ENCODE assay signal across 23 cellular contexts in the genomic region with DNA sequence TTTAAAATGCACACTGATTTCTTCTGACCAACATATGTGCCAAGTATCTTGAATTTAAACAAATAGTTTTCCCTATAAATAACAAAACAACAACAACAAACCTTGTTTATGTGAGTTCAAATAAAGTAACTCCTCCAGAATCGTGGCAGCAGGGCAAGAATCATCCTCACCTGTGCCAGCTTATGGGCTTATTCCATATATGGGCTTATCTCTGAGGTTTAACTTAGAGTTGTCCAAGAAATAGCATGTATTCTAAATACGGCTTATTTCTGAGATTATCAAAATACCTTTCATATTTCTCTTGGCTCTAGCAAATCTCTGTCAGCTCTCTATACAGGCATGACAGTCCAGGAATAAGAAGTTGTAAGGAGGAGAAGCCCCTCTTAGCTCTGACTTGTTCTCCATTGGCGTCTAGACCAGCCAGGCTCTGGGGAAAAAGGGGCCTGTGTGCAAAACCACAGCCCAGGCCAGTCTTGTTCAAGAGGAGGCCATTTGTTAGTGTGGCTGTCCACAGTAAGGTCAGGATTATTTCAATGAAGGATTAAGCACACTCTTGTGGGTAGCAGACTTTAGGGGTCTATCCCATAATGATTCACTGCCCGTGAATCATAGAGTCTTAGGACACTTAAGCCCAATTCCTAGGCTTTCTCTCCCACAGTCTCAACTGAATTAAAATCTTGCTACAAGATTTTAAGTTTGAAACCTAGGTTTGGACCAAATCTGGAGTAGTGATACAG.
DNase-seq lines count a peak whose midpoint lies in the region; ATAC-seq, FAIRE-seq and TF ChIP-seq lines count a peak whose summit lies in the region.
"Had no signal": no experiment of that assay in that cellular context is flagged by ENCODE, and none has a peak within 500 bp of the region (broad histone marks: within the 10 kb centered on the region; RNA-seq: fewer than 3 reads in every experiment).

No MANE protein-coding gene starts in this region.

- H3K79me2 ChIP-seq in GM23338 (replicated peaks; ENCODE audit: insufficient read depth): peaks cover 91% of the 10 kb centered on the region

- 0 out of 2 replicates have a peak, but pooled peaks cover 2% of the 10 kb centered on the region for H3K9me2 ChIP-seq in GM23338 (ENCODE audit: insufficient read depth)

- H3K27me3 ChIP-seq in lower lobe of right lung (ENCODE audit: low read depth): no peaks in the 10 kb centered on the region
- no peaks in the 10 kb centered on the region for H3K27me3 ChIP-seq in GM23338 (ENCODE audit: insufficient read depth)
- H3K27me3 ChIP-seq: BLaER1 treated with 17β-estradiol and CSF1 and Interleukin-3, amounts not matched to agents 10 nM and 100 nM; Peyer's patch; SJSA1 had no signal

- H3K4me1 Mint-ChIP-seq in progenitor cell of endocrine pancreas (ENCODE audit: low read depth): peaks cover 26% of the 10 kb centered on the region
- H3K4me1 Mint-ChIP-seq in GM23338: peaks cover 19% of the 10 kb centered on the region
- H3K4me1 Mint-ChIP-seq: CD4-positive, alpha-beta memory T cell; IgD-negative memory B cell had no signal

- DNase-seq in D721Med (ENCODE audit: insufficient read length, low spot score): no peak
- peak; percentile 9 for DNase-seq in astrocyte of the hippocampus (ENCODE audit: low read depth, low spot score)
- no peak for DNase-seq in lower lobe of right lung
- DNase-seq in progenitor cell of endocrine pancreas (ENCODE audit: low spot score, unreplicated experiment): no peak
- no peak for DNase-seq in GM19240 (ENCODE audit: insufficient read length, low spot score)
- DNase-seq in OCI-M1 (lab: John Stamatoyannopoulos, UW): no peak
- DNase-seq in NCI-H146 (lab: John Stamatoyannopoulos, UW): no peak
- DNase-seq in GM23338 (ENCODE audit: low spot score): no peak
- DNase-seq: 8988T; Caco-2; CD4-positive, alpha-beta memory T cell; MV-4-11; NCI-H1105 treated with DMSO at 0.1 percent for 48 hours; NCI-H1694 treated with DMSO at 0.1 percent for 48 hours; NCI-H2081 treated with DMSO at 0.1 percent for 48 hours; NCI-H510A; NCI-H748 treated with DMSO at 0.1 percent for 48 hours; Peyer's patch had no signal

- no peak overlapping the region for H3K4me2 ChIP-seq in GM23338
- H3K4me2 ChIP-seq: BLaER1 treated with 17β-estradiol and CSF1 and Interleukin-3, amounts not matched to agents 10 nM and 100 nM had no signal

- H4K20me1 ChIP-seq in GM23338 (replicated peaks; ENCODE audit: insufficient read depth): peaks cover 12% of the 10 kb centered on the region
- H4K20me1 ChIP-seq: BLaER1 treated with 17β-estradiol and CSF1 and Interleukin-3, amounts not matched to agents 10 nM and 100 nM had no signal

- H3K36me3 ChIP-seq in lower lobe of right lung (no peaks in the 10 kb centered on the region), GM23338 (ENCODE audit: insufficient read depth) (no peaks in the 10 kb centered on the region; the same call in 1 of the 2 replicates)
- H3K36me3 ChIP-seq: BLaER1 treated with 17β-estradiol and CSF1 and Interleukin-3, amounts not matched to agents 10 nM and 100 nM; HAP-1; Peyer's patch; SJSA1 had no signal

- H3K27ac ChIP-seq in lower lobe of right lung (peak overlapping the region; percentile 8), GM23338 (ENCODE audit: low read depth) (no peak overlapping the region)
- H3K27ac ChIP-seq: BLaER1 treated with 17β-estradiol and CSF1 and Interleukin-3, amounts not matched to agents 10 nM and 100 nM; Peyer's patch; SJSA1 had no signal

- peak overlapping the region; percentile 66 for H3K27ac Mint-ChIP-seq in progenitor cell of endocrine pancreas
- no peak overlapping the region for H3K27ac Mint-ChIP-seq in GM23338
- H3K27ac Mint-ChIP-seq: CD4-positive, alpha-beta memory T cell; IgD-negative memory B cell had no signal

- peak; percentile 38 for FAIRE-seq in D721Med (lab: Jason Lieb, UNC)
- FAIRE-seq: GM12891 had no signal

- no peaks in the 10 kb centered on the region for H3F3A ChIP-seq in GM23338 (replicated peaks; ENCODE audit: low read depth)

- H2AFZ ChIP-seq in GM23338: no peak overlapping the region

- intact Hi-C loops in lower lobe of right lung (cut with DNase I): no loop called here

- ATAC-seq in lower lobe of right lung (peak in 1 of 2 donors; percentile 19), GM23338 (no peak)

- H3K36me3 Mint-ChIP-seq in progenitor cell of endocrine pancreas (ENCODE audit: insufficient read depth) (peaks cover 51% of the 10 kb centered on the region), GM23338 (ENCODE audit: low read depth) (peaks cover 64% of the 10 kb centered on the region)
- H3K36me3 Mint-ChIP-seq: CD4-positive, alpha-beta memory T cell had no signal

- no peak for TF ChIP-seq CTCF in D721Med (IDR thresholded peaks at IDR 0.05; ENCODE audit: insufficient read depth, missing control alignments)
- TF ChIP-seq CTCF in lower lobe of right lung (IDR thresholded peaks at IDR 0.05): no peak
- no peak for TF ChIP-seq CTCF in progenitor cell of endocrine pancreas (IDR thresholded peaks at IDR 0.05; ENCODE audit: unreplicated experiment)
- no peak for TF ChIP-seq CTCF in GM23338 (conservative IDR thresholded peaks at IDR 0.05; ENCODE audit: low read depth in 2 of 2)

- no peaks in the 10 kb centered on the region for H3K9me3 ChIP-seq in lower lobe of right lung
- H3K9me3 ChIP-seq: HAP-1, Peyer's patch, SJSA1 had no signal

- H3K4me3 ChIP-seq in lower lobe of right lung (no peak overlapping the region), GM23338 (no peak overlapping the region)
- H3K4me3 ChIP-seq: BLaER1 treated with 17β-estradiol and CSF1 and Interleukin-3, amounts not matched to agents 10 nM and 100 nM; HAP-1; Peyer's patch; SJSA1 had no signal

- no peak overlapping the region for H3K4me3 Mint-ChIP-seq in progenitor cell of endocrine pancreas (ENCODE audit: low read depth)
- H3K4me3 Mint-ChIP-seq in GM23338: no peak overlapping the region
- H3K4me3 Mint-ChIP-seq: CD4-positive, alpha-beta memory T cell; IgD-negative memory B cell had no signal

- H3K27me3 Mint-ChIP-seq in progenitor cell of endocrine pancreas (no peaks in the 10 kb centered on the region), GM23338 (ENCODE audit: insufficient read depth, low read depth, poor library complexity) (peaks cover 2% of the 10 kb centered on the region)

- H3K9me3 Mint-ChIP-seq in progenitor cell of endocrine pancreas (ENCODE audit: low read depth) (peaks cover 35% of the 10 kb centered on the region), GM23338 (peaks cover 55% of the 10 kb centered on the region)

- H3K4me1 ChIP-seq in lower lobe of right lung (no peaks in the 10 kb centered on the region), GM23338 (ENCODE audit: insufficient read depth) (peaks cover 14% of the 10 kb centered on the region)
- H3K4me1 ChIP-seq: BLaER1 treated with 17β-estradiol and CSF1 and Interleukin-3, amounts not matched to agents 10 nM and 100 nM; Caco-2; HAP-1; Peyer's patch; SJSA1 had no signal

TF ChIP-seq in GM23338, 12 proteins besides CTCF, POLR2A, EP300 and RAD21:
- no peak for TF ChIP-seq STAT1 (IDR thresholded peaks at IDR 0.05; ENCODE audit: unreplicated experiment)
- TF ChIP-seq, protein P1, sequence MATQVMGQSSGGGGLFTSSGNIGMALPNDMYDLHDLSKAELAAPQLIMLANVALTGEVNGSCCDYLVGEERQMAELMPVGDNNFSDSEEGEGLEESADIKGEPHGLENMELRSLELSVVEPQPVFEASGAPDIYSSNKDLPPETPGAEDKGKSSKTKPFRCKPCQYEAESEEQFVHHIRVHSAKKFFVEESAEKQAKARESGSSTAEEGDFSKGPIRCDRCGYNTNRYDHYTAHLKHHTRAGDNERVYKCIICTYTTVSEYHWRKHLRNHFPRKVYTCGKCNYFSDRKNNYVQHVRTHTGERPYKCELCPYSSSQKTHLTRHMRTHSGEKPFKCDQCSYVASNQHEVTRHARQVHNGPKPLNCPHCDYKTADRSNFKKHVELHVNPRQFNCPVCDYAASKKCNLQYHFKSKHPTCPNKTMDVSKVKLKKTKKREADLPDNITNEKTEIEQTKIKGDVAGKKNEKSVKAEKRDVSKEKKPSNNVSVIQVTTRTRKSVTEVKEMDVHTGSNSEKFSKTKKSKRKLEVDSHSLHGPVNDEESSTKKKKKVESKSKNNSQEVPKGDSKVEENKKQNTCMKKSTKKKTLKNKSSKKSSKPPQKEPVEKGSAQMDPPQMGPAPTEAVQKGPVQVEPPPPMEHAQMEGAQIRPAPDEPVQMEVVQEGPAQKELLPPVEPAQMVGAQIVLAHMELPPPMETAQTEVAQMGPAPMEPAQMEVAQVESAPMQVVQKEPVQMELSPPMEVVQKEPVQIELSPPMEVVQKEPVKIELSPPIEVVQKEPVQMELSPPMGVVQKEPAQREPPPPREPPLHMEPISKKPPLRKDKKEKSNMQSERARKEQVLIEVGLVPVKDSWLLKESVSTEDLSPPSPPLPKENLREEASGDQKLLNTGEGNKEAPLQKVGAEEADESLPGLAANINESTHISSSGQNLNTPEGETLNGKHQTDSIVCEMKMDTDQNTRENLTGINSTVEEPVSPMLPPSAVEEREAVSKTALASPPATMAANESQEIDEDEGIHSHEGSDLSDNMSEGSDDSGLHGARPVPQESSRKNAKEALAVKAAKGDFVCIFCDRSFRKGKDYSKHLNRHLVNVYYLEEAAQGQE (IDR thresholded peaks at IDR 0.05; ENCODE audit: unreplicated experiment): no peak
